Comparison of ENCODE assay signal across 27 cellular contexts in the genomic region with DNA sequence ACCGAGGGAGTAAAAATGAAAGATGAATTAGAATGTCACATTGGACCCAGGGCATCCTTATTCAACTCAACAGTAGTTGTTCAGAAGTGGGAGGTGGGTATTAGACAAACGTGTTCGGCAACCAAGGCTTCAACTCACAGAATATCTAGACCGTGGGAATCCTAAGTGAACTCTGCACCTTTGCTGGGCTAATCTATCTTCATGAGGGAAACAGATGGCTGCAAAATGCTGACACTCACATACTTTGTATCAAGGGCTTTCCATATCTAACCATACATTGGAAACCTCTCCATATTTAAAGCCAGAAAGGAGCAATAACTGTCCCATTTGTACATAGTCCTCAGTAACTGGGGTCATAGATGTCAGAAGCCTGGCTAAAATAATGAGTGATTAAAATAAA. TPM values are rescaled to one million over a fixed set of nuclear protein-coding genes. Genes with fewer than 3 reads are reported as not detected.
"Had no signal": no experiment of that assay in that cellular context is flagged by ENCODE, and none has a peak within 500 bp of the region (broad histone marks: within the 10 kb centered on the region; RNA-seq: fewer than 3 reads in every experiment).

No MANE protein-coding gene starts in this region.

- H3K4me1 ChIP-seq: left lung, prostate gland, testis, vagina had no signal

- H3K27me3 ChIP-seq: left lung, spleen, testis, vagina had no signal

- H3K4me1 Mint-ChIP-seq: naive thymus-derived CD8-positive, alpha-beta T cell had no signal

- H3K4me3 Mint-ChIP-seq: activated CD8-positive, alpha-beta T cell treated with anti-CD3 and anti-CD28 coated beads, Interleukin-2, amount 10 ng/mL, durations not matched to agents 7 days and 5 days; activated naive CD8-positive, alpha-beta T cell treated with anti-CD3 and anti-CD28 coated beads, Interleukin-2, amount 50 U/mL, for 24 hours; activated T-helper 1 cell treated with anti-CD3 and anti-CD28 coated beads, Interleukin-12 subunit alpha, Interleukin-12 subunit beta, Interleukin-2, Interleukin-4 antibody, amounts not matched to agents 30 ng/mL and 10 ng/mL and 1 ng/mL, durations not matched to agents 14 hours and 24 hours and 36 hours; immature natural killer cell; mesothelial cell of epicardium; naive thymus-derived CD8-positive, alpha-beta T cell had no signal

- DNase-seq: activated CD4-positive, alpha-beta T cell treated with anti-CD3 and anti-CD28 coated beads for 1 hour; activated CD4-positive, alpha-beta T cell treated with anti-CD3 and anti-CD28 coated beads, Interleukin-2, amount 50 U/mL, for 1 hour; activated CD8-positive, alpha-beta T cell treated with anti-CD3 and anti-CD28 coated beads, Interleukin-2, amount 10 ng/mL, durations not matched to agents 7 days and 5 days; activated gamma-delta T cell; activated naive CD4-positive, alpha-beta T cell treated with anti-CD3 and anti-CD28 coated beads, Interleukin-2, amount 50 U/mL, for 16 hours; activated naive CD8-positive, alpha-beta T cell treated with anti-CD3 and anti-CD28 coated beads, Interleukin-2, amount 50 U/mL, for 24 hours; cerebellar nuclear complex; cortex of kidney; foreskin fibroblast; immature natural killer cell; left lung; naive thymus-derived CD8-positive, alpha-beta T cell; spleen; stimulated activated CD4-positive, alpha-beta T cell treated with anti-CD3 and anti-CD28 coated beads, Interleukin-4, amount 100 ng/mL, for 1 hour; stimulated activated naive CD4-positive, alpha-beta T cell; testis; trophoblast cell had no signal

- H3K9me3 ChIP-seq: left lung, prostate gland, spleen, testis, vagina had no signal

- H3K27me3 Mint-ChIP-seq: activated naive CD8-positive, alpha-beta T cell treated with anti-CD3 and anti-CD28 coated beads, Interleukin-2, amount 50 U/mL, for 24 hours; naive thymus-derived CD8-positive, alpha-beta T cell had no signal

- H3K36me3 ChIP-seq: prostate gland had no signal

- H3K27ac ChIP-seq: epithelial cell of prostate, left lung, prostate gland, testis, vagina, VCaP had no signal

- H3K27ac Mint-ChIP-seq: activated CD8-positive, alpha-beta T cell treated with anti-CD3 and anti-CD28 coated beads, Interleukin-2, amount 10 ng/mL, durations not matched to agents 7 days and 5 days; activated naive CD8-positive, alpha-beta T cell treated with anti-CD3 and anti-CD28 coated beads, Interleukin-2, amount 50 U/mL, for 24 hours; activated T-helper 1 cell treated with anti-CD3 and anti-CD28 coated beads, Interleukin-12 subunit alpha, Interleukin-12 subunit beta, Interleukin-2, Interleukin-4 antibody, amounts not matched to agents 30 ng/mL and 10 ng/mL and 1 ng/mL, durations not matched to agents 14 hours and 24 hours and 36 hours; immature natural killer cell; mesothelial cell of epicardium; naive thymus-derived CD8-positive, alpha-beta T cell had no signal

- ATAC-seq: activated CD8-positive, alpha-beta T cell treated with anti-CD3 and anti-CD28 coated beads, Interleukin-2, amount 10 ng/mL, durations not matched to agents 7 days and 5 days; activated naive CD8-positive, alpha-beta T cell treated with anti-CD3 and anti-CD28 coated beads, Interleukin-2, amount 50 U/mL, for 24 hours; left lung; naive thymus-derived CD8-positive, alpha-beta T cell had no signal

- H3K4me3 ChIP-seq: left lung, lung, prostate gland, spleen, testis, vagina had no signal

- H3K9me3 Mint-ChIP-seq: activated naive CD8-positive, alpha-beta T cell treated with anti-CD3 and anti-CD28 coated beads, Interleukin-2, amount 50 U/mL, for 24 hours; activated T-helper 1 cell treated with anti-CD3 and anti-CD28 coated beads, Interleukin-12 subunit alpha, Interleukin-12 subunit beta, Interleukin-2, Interleukin-4 antibody, amounts not matched to agents 30 ng/mL and 10 ng/mL and 1 ng/mL, durations not matched to agents 14 hours and 24 hours and 36 hours; immature natural killer cell; mesothelial cell of epicardium; naive thymus-derived CD8-positive, alpha-beta T cell had no signal

RNA-seq across cellular contexts. Expression of a gene that starts 54.2 kb away (rescaled TPM):
- total RNA-seq: activated CD8-positive, alpha-beta T cell treated with anti-CD3 and anti-CD28 coated beads, Interleukin-2, amount 10 ng/mL, durations not matched to agents 7 days and 5 days; activated T-helper 1 cell treated with anti-CD3 and anti-CD28 coated beads, Interleukin-12 subunit alpha, Interleukin-12 subunit beta, Interleukin-2, Interleukin-4 antibody, amounts not matched to agents 30 ng/mL and 10 ng/mL and 1 ng/mL, durations not matched to agents 14 hours and 24 hours and 36 hours; glomerular endothelial cell; kidney epithelial cell; lung; osteocyte; vagina had no signal
